ENCODE assay signal across 23 cellular contexts in the genomic region with DNA sequence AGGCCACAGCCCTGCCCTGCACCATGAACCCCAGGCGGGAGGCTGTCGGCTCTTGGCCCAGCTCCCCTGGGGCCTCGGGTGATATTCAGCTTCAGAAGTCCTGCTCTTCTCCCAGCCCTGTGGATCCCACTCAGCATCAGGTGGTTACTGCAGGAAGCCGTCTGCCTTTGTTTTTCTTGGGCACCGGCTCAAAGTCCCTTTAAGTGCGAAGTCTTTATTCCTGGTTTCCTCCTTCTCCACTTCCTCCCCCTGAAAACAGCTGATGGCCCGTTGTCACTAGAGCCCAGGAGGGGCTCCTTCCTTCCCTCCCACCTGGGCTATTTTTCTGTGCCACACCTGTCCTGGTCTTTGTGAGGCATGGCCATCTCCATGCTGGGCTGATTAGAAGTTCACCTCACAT.
"Had no signal": no experiment of that assay in that cellular context is flagged by ENCODE, and none has a peak within 500 bp of the region (broad histone marks: within the 10 kb centered on the region; RNA-seq: fewer than 3 reads in every experiment).

No MANE protein-coding gene starts in this region.

- H3K27ac ChIP-seq: gastrocnemius medialis, left ventricle myocardium inferior, lower lobe of right lung, neutrophil, parathyroid adenoma, right lobe of liver, stomach, testis, tibial artery, upper lobe of left lung had no signal

- H3K9me3 ChIP-seq: gastrocnemius medialis, left ventricle myocardium inferior, lower lobe of right lung, neutrophil, right lobe of liver, stomach, testis, tibial artery, upper lobe of left lung had no signal

- H3K4me2 ChIP-seq: smooth muscle cell had no signal

- H3K4me3 ChIP-seq: gastrocnemius medialis, left ventricle myocardium inferior, lower lobe of right lung, right lobe of liver, smooth muscle cell, stomach, testis, tibial artery, upper lobe of left lung had no signal

- H3K9ac ChIP-seq: parathyroid adenoma had no signal

- H3K27me3 ChIP-seq: gastrocnemius medialis, neutrophil, right lobe of liver, stomach, testis, upper lobe of left lung had no signal

- H3K36me3 ChIP-seq: gastrocnemius medialis, left ventricle myocardium inferior, lower lobe of right lung, neutrophil, right lobe of liver, stomach, tibial artery, upper lobe of left lung had no signal

- H3K4me1 ChIP-seq: gastrocnemius medialis, left ventricle myocardium inferior, lower lobe of right lung, right lobe of liver, stomach, testis, tibial artery, upper lobe of left lung had no signal

- DNase-seq: cerebellar nuclear complex; cortex of kidney; effector memory CD8-positive, alpha-beta T cell; foreskin fibroblast; gastrocnemius medialis; head of caudate nucleus; left cardiac atrium; left ventricle myocardium inferior; lower lobe of right lung; natural killer cell; right lobe of liver; stimulated activated CD4-positive, alpha-beta T cell treated with anti-CD3 and anti-CD28 coated beads, Interleukin-12 subunit alpha, Interleukin-12 subunit beta, amount 100 ng/mL, for 4 hours; stimulated activated CD4-positive, alpha-beta T cell treated with anti-CD3 and anti-CD28 coated beads, Interleukin-1b, Interleukin-23, amount 100 ng/mL, for 48 hours; stimulated activated CD4-positive, alpha-beta T cell treated with anti-CD3 and anti-CD28 coated beads, Interleukin-4, amount 100 ng/mL, for 1 hour; stimulated activated CD8-positive, alpha-beta memory T cell treated with anti-CD3 and anti-CD28 coated beads, Interleukin-4, amount 100 ng/mL, for 48 hours; stimulated activated naive CD4-positive, alpha-beta T cell treated with Interleukin-2 at 50 U/mL for 16 hours; stomach; testis; tibial artery; upper lobe of left lung had no signal

- H2AFZ ChIP-seq: parathyroid adenoma had no signal
